Comparison of ENCODE assay signal across 9 cellular contexts in genomic region chr2:19282305-19282704, GRCh38.
"Had no signal": no experiment of that assay in that cellular context is flagged by ENCODE, and none has a peak within 500 bp of the region (broad histone marks: within the 10 kb centered on the region; RNA-seq: fewer than 3 reads in every experiment).

No MANE protein-coding gene starts in this region.

- ATAC-seq: HCT116, HepG2 had no signal

- H3K9me3 ChIP-seq: HAP-1 had no signal

- H3K4me3 ChIP-seq: GM23248, HAP-1 had no signal

- H3K27ac ChIP-seq: GM23248, HL-60 had no signal

- DNase-seq: GM23248, GOT3, H7, HFFc6, KBM-7 had no signal

- H3K36me3 ChIP-seq: HAP-1 had no signal
